In the genomic region with DNA sequence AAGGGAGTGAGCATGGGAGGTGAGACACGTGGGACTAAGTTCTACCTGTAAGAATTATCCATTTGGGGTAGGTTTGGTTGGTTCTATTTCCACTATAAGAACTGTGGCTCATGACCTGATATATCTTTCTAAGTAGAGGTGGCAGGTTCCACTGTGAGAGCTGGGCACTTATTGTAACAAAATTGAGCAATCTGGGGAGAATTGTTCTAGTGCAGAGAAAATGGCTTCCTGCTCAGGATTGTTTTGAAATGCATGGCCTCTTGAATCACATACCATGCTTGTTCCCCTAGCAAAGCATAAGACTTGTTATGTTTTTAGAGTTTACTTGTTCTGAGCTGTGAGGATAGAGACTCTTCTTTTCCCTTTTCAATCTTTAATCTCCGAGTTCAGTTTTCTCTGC, we compare ENCODE assay signal across 1 cellular context.
TF ChIP-seq lines count a peak whose summit lies in the region.

No MANE protein-coding gene starts in this region.

TF ChIP-seq in HEK293, 187 proteins besides CTCF, POLR2A, EP300 and RAD21 (continued from another document):
- TF ChIP-seq, protein P1, sequence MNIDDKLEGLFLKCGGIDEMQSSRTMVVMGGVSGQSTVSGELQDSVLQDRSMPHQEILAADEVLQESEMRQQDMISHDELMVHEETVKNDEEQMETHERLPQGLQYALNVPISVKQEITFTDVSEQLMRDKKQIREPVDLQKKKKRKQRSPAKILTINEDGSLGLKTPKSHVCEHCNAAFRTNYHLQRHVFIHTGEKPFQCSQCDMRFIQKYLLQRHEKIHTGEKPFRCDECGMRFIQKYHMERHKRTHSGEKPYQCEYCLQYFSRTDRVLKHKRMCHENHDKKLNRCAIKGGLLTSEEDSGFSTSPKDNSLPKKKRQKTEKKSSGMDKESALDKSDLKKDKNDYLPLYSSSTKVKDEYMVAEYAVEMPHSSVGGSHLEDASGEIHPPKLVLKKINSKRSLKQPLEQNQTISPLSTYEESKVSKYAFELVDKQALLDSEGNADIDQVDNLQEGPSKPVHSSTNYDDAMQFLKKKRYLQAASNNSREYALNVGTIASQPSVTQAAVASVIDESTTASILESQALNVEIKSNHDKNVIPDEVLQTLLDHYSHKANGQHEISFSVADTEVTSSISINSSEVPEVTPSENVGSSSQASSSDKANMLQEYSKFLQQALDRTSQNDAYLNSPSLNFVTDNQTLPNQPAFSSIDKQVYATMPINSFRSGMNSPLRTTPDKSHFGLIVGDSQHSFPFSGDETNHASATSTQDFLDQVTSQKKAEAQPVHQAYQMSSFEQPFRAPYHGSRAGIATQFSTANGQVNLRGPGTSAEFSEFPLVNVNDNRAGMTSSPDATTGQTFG (tag by site-specific recombination; IDR thresholded peaks at IDR 0.05; ENCODE audit: borderline replicate concordance), result no peak
- TF ChIP-seq ZNF146 (tag by site-specific recombination; IDR thresholded peaks at IDR 0.05), result no peak
- TF ChIP-seq MYNN (tag by site-specific recombination; IDR thresholded peaks at IDR 0.05; ENCODE audit: borderline replicate concordance), result no peak
- TF ChIP-seq ZNF221 (tag by site-specific recombination; IDR thresholded peaks at IDR 0.05; ENCODE audit: borderline replicate concordance), result no peak
- TF ChIP-seq, protein P2, sequence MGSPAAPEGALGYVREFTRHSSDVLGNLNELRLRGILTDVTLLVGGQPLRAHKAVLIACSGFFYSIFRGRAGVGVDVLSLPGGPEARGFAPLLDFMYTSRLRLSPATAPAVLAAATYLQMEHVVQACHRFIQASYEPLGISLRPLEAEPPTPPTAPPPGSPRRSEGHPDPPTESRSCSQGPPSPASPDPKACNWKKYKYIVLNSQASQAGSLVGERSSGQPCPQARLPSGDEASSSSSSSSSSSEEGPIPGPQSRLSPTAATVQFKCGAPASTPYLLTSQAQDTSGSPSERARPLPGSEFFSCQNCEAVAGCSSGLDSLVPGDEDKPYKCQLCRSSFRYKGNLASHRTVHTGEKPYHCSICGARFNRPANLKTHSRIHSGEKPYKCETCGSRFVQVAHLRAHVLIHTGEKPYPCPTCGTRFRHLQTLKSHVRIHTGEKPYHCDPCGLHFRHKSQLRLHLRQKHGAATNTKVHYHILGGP (tag by site-specific recombination; IDR thresholded peaks at IDR 0.05), result no peak
- TF ChIP-seq ZNF23 (tag by site-specific recombination; IDR thresholded peaks at IDR 0.05; ENCODE audit: borderline replicate concordance), result no peak
- no peak for TF ChIP-seq ZNF626 (tag by site-specific recombination; IDR thresholded peaks at IDR 0.05)
